In the genomic region with DNA sequence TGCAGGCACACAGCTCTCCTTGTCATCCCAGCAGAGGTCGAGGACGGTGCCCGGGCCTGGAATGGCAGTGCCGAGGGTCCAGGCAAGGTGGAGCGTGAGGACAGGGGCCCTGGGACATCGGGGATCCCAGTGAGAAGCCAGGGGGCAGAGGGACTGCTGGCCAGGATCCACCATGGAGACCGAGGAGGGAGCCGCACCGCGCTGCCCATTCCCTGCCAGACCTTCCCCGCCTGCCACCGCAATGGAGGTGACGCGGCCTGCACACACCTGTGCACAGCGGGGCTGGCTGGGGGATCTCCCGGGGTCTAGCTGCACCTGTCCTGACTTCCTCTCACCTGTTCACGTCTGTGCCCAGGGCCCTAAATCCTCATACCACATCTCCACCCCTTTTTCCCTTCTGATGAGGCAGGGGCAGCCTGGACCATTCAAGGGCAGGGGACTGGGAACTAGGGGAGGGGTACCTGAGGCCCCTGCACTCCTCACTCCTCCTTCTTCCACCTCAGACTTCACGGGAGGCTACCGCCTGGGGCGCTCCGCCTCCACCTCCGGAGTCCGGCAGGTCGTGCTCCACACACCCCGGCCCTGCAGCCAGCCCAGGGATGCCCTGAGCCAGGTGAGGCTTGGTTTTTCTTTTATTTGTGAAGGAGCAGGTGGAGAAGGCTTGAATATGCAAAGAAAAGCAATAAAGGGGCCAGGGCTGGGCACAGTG, we compare ENCODE assay signal across 1 cellular context.
TF ChIP-seq lines count a peak whose summit lies in the region.

No MANE protein-coding gene starts in this region.

TF ChIP-seq in H1, 55 proteins besides CTCF, POLR2A, EP300 and RAD21:
- TF ChIP-seq, protein P1, sequence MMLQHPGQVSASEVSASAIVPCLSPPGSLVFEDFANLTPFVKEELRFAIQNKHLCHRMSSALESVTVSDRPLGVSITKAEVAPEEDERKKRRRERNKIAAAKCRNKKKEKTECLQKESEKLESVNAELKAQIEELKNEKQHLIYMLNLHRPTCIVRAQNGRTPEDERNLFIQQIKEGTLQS (IDR thresholded peaks at IDR 0.05; ENCODE audit: insufficient read depth, low read depth, low read length), result no peak
- TF ChIP-seq SIRT6 (IDR thresholded peaks at IDR 0.05; ENCODE audit: low read length) (no peak), KDM1A (IDR thresholded peaks at IDR 0.05; ENCODE audit: borderline replicate concordance, low read length) (no peak), POU5F1 (IDR thresholded peaks at IDR 0.05; ENCODE audit: low read depth, low read length) (no peak), HDAC2 (IDR thresholded peaks at IDR 0.05; ENCODE audit: borderline replicate concordance in 1 of 2, low read depth in 2 of 2, low read length in 2 of 2) (no peak), BCL11A (IDR thresholded peaks at IDR 0.05; ENCODE audit: low read depth in 2 of 2, low read length in 2 of 2) (no peak), ZNF274 (IDR thresholded peaks at IDR 0.05; ENCODE audit: borderline replicate concordance, extremely low read depth, low read length) (no peak), FOSL1 (IDR thresholded peaks at IDR 0.05; ENCODE audit: insufficient read depth, low read depth, low read length) (no peak), TAF1 (IDR thresholded peaks at IDR 0.05; ENCODE audit: low read depth, low read length) (no peak), JUN (IDR thresholded peaks at IDR 0.05; ENCODE audit: low read depth, low read length) (no peak), NANOG (IDR thresholded peaks at IDR 0.05; ENCODE audit: insufficient read depth, low read depth, low read length, poor library complexity, severe bottlenecking) (no peak), CTBP2 (IDR thresholded peaks at IDR 0.05; ENCODE audit: borderline replicate concordance, insufficient read depth, insufficient read length, low read length) (no peak), SRF (IDR thresholded peaks at IDR 0.05; ENCODE audit: low read depth, low read length) (no peak)
TF ChIP-seq in H1: peak in this region for 0.
